In genomic region chr18:8283901-8284585, GRCh38 we compare ENCODE assay signal across 1 cellular context.
TF ChIP-seq lines count a peak whose summit lies in the region.

No MANE protein-coding gene starts in this region.

TF ChIP-seq in HepG2, 621 proteins besides CTCF, POLR2A, EP300 and RAD21 (continued from another document):
- TF ChIP-seq ARID3A (IDR thresholded peaks at IDR 0.05; ENCODE audit: low read depth, low read length), result peak; percentile 24; the same call in 1 of the 2 replicates
- peak; percentile 53; the same call in 1 of the 2 replicates for TF ChIP-seq THRA (CRISPR knock-in tag; IDR thresholded peaks at IDR 0.05; ENCODE audit: borderline replicate concordance)
- peak; percentile 37; the same call in 1 of the 2 replicates for TF ChIP-seq NCOR1 (IDR thresholded peaks at IDR 0.05; ENCODE audit: borderline replicate concordance, low read length)
- no peak for TF ChIP-seq FOXA1 (IDR thresholded peaks at IDR 0.05)
- peak; percentile 48; the same call in 1 of the 2 replicates for TF ChIP-seq FOXA1 (CRISPR knock-in tag; IDR thresholded peaks at IDR 0.05)
- peak; percentile 28; the same call in 1 of the 2 replicates for TF ChIP-seq NCOA2 (CRISPR knock-in tag; IDR thresholded peaks at IDR 0.05)
- TF ChIP-seq PAWR (CRISPR knock-in tag; IDR thresholded peaks at IDR 0.05; ENCODE audit: borderline replicate concordance), result no peak
